ENCODE assay signal across 15 cellular contexts in the genomic region with DNA sequence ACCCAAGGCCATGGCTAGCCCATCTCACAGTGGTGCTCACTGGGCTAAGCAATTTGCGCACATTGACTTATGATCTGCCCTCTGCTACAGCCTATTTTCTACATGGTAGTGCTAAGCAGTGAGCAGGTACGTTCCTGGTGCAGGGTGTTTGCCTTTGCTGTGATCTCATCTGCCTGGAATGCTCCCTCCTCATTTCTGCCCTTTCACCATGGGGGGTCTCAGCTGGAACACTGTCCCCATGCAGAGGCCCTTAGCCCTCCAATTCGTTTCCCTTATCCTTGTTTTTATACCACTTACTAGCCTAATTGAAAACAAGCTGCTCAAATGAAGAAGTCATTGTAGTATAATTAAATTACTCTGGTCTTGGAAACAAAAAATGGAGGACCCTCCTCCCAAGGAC. TPM values are rescaled to one million over a fixed set of nuclear protein-coding genes. Genes with fewer than 3 reads are reported as not detected.
DNase-seq lines count a peak whose midpoint lies in the region; ATAC-seq, FAIRE-seq and TF ChIP-seq lines count a peak whose summit lies in the region.
"Had no signal": no experiment of that assay in that cellular context is flagged by ENCODE, and none has a peak within 500 bp of the region (broad histone marks: within the 10 kb centered on the region; RNA-seq: fewer than 3 reads in every experiment).

No MANE protein-coding gene starts in this region.

- H3K4me3 ChIP-seq in astrocyte (ENCODE audit: insufficient read depth, low read depth, low read length): no peak overlapping the region
- H3K4me3 ChIP-seq: BLaER1 treated with 17β-estradiol and CSF1 and Interleukin-3, amounts not matched to agents 10 nM and 100 nM; left lung had no signal

- no peak for ATAC-seq in GM18907 (IDR thresholded peaks at IDR 0.05; ENCODE audit: unreplicated experiment)
- ATAC-seq: left lung had no signal

- peaks cover 27% of the 10 kb centered on the region for H3K4me1 ChIP-seq in astrocyte (ENCODE audit: insufficient read depth, low read length)
- H3K4me1 ChIP-seq: left lung had no signal

- peak overlapping the region; percentile 69 for H3K4me3 Mint-ChIP-seq in astrocyte (ENCODE audit: unreplicated experiment)
- H3K4me3 Mint-ChIP-seq: activated naive CD8-positive, alpha-beta T cell treated with anti-CD3 and anti-CD28 coated beads, Interleukin-2, amount 10 ng/mL, durations not matched to agents 7 days and 5 days had no signal

- no peak overlapping the region for H3K9ac ChIP-seq in astrocyte (ENCODE audit: low read length)
- H3K9ac ChIP-seq: BLaER1 treated with 17β-estradiol and CSF1 and Interleukin-3, amounts not matched to agents 10 nM and 100 nM had no signal

- no peaks in the 10 kb centered on the region for H3K9me3 Mint-ChIP-seq in astrocyte (ENCODE audit: unreplicated experiment)
- H3K9me3 Mint-ChIP-seq: activated naive CD8-positive, alpha-beta T cell treated with anti-CD3 and anti-CD28 coated beads, Interleukin-2, amount 10 ng/mL, durations not matched to agents 7 days and 5 days had no signal

- DNase-seq in COLO668 (lab: John Stamatoyannopoulos, UW; ENCODE audit: unreplicated experiment): peak; percentile 72
- peak; percentile 50 for DNase-seq in HEK293T (ENCODE audit: extremely low spot score)
- no peak for DNase-seq in astrocyte (ENCODE audit: low read depth)
- DNase-seq in kidney glomerular epithelial cell (lab: John Stamatoyannopoulos, UW): peak; percentile 58
- DNase-seq in activated gamma-delta T cell treated with Interleukin-2 at 50 U/mL for 16 hours: no peak
- no peak for DNase-seq in DMS 273 treated with DMSO at 0.1 percent for 48 hours (lab: John Stamatoyannopoulos, UW)
- DNase-seq: activated naive CD8-positive, alpha-beta T cell treated with anti-CD3 and anti-CD28 coated beads, Interleukin-2, amount 10 ng/mL, durations not matched to agents 7 days and 5 days; left lung; NCI-H1092; retina; T-helper 2 cell had no signal

- H3K79me2 ChIP-seq in astrocyte (ENCODE audit: insufficient read depth, low read length): no peaks in the 10 kb centered on the region

- FAIRE-seq in astrocyte (lab: Jason Lieb, UNC): no peak
- FAIRE-seq: G401.6 had no signal

- CTCF ChIA-PET in HEK293T (lab: Yijun Ruan, JAX): interaction anchor here (0.5 to 0.6 kb wide), 2 partner anchors 16 to 111 kb away, joined by 3 read pairs; no protein-coding TSS in a partner anchor

- H3K36me3 Mint-ChIP-seq in astrocyte (ENCODE audit: low read depth, unreplicated experiment): no peaks in the 10 kb centered on the region
- H3K36me3 Mint-ChIP-seq: activated naive CD8-positive, alpha-beta T cell treated with anti-CD3 and anti-CD28 coated beads, Interleukin-2, amount 10 ng/mL, durations not matched to agents 7 days and 5 days had no signal

- peak overlapping the region; percentile 15 for H3K4me2 ChIP-seq in astrocyte (ENCODE audit: low read length)
- H3K4me2 ChIP-seq: BLaER1 treated with 17β-estradiol and CSF1 and Interleukin-3, amounts not matched to agents 10 nM and 100 nM had no signal

- H3K27me3 ChIP-seq in astrocyte (ENCODE audit: insufficient read depth, low read length): no peaks in the 10 kb centered on the region
- H3K27me3 ChIP-seq: BLaER1 treated with 17β-estradiol and CSF1 and Interleukin-3, amounts not matched to agents 10 nM and 100 nM had no signal

- no peak for TF ChIP-seq CTCF in astrocyte (IDR thresholded peaks at IDR 0.05; ENCODE audit: insufficient read depth, low read depth, low read length)

- no peaks in the 10 kb centered on the region for H3K36me3 ChIP-seq in astrocyte (ENCODE audit: insufficient read depth, low read length)
- H3K36me3 ChIP-seq: BLaER1 treated with 17β-estradiol and CSF1 and Interleukin-3, amounts not matched to agents 10 nM and 100 nM; left lung had no signal

- peaks cover 13% of the 10 kb centered on the region for H3K27me3 Mint-ChIP-seq in astrocyte (ENCODE audit: low read depth, unreplicated experiment)

- peak overlapping the region; percentile 82 for H3K27ac Mint-ChIP-seq in astrocyte (ENCODE audit: unreplicated experiment)
- H3K27ac Mint-ChIP-seq: activated naive CD8-positive, alpha-beta T cell treated with anti-CD3 and anti-CD28 coated beads, Interleukin-2, amount 10 ng/mL, durations not matched to agents 7 days and 5 days had no signal

- no peaks in the 10 kb centered on the region for H3K9me3 ChIP-seq in astrocyte (ENCODE audit: insufficient read depth, low read depth, low read length)
- H3K9me3 ChIP-seq: left lung had no signal

- POLR2A ChIA-PET in HEK293T (lab: Yijun Ruan, JAX): no interaction called here

- no peak overlapping the region for H2AFZ ChIP-seq in astrocyte (ENCODE audit: low read depth, low read length)

- H3K27ac ChIP-seq in astrocyte (ENCODE audit: low read depth, low read length): no peak overlapping the region
- H3K27ac ChIP-seq: BLaER1 treated with 17β-estradiol and CSF1 and Interleukin-3, amounts not matched to agents 10 nM and 100 nM; left lung had no signal

- peaks cover 18% of the 10 kb centered on the region for H3K4me1 Mint-ChIP-seq in astrocyte (ENCODE audit: low read depth, unreplicated experiment)

- no peaks in the 10 kb centered on the region for H4K20me1 ChIP-seq in astrocyte (ENCODE audit: insufficient read depth, low read length)
- H4K20me1 ChIP-seq: BLaER1 treated with 17β-estradiol and CSF1 and Interleukin-3, amounts not matched to agents 10 nM and 100 nM had no signal

TF ChIP-seq in HEK293T, 16 proteins besides CTCF, POLR2A, EP300 and RAD21:
- TF ChIP-seq CTBP1 (IDR thresholded peaks at IDR 0.05; ENCODE audit: borderline replicate concordance) (no peak), NFRKB (IDR thresholded peaks at IDR 0.05) (no peak), HDGF (IDR thresholded peaks at IDR 0.05; ENCODE audit: borderline replicate concordance) (no peak), FOXK2 (IDR thresholded peaks at IDR 0.05) (no peak), LEF1 (IDR thresholded peaks at IDR 0.05; ENCODE audit: borderline replicate concordance) (no peak), SP1 (IDR thresholded peaks at IDR 0.05) (no peak), ZNF384 (IDR thresholded peaks at IDR 0.05) (no peak), FOXM1 (IDR thresholded peaks at IDR 0.05; ENCODE audit: borderline replicate concordance) (no peak), ELF4 (IDR thresholded peaks at IDR 0.05) (no peak), FOXA1 (IDR thresholded peaks at IDR 0.05) (no peak)

RNA-seq across cellular contexts. Expression of a gene that starts 2.0 kb away (rescaled TPM):
- 2.2 and 2.5 TPM in 2 replicates for total RNA-seq in astrocyte
- total RNA-seq: activated naive CD8-positive, alpha-beta T cell treated with anti-CD3 and anti-CD28 coated beads, Interleukin-2, amount 10 ng/mL, durations not matched to agents 7 days and 5 days; chondrocyte had no signal

Comparison
In these comparisons a context has a peak if more than half of its experiments do, and no peak if none do; other contexts are left out.
1. DNase-seq: peak in COLO668 (single experiment), HEK293T (single experiment) and kidney glomerular epithelial cell (single experiment); none in astrocyte (single experiment), activated gamma-delta T cell treated with Interleukin-2 at 50 U/mL for 16 hours (single experiment) and DMS 273 treated with DMSO at 0.1 percent for 48 hours (single experiment).